Comparison of ENCODE assay signal across 8 cellular contexts in the genomic region with DNA sequence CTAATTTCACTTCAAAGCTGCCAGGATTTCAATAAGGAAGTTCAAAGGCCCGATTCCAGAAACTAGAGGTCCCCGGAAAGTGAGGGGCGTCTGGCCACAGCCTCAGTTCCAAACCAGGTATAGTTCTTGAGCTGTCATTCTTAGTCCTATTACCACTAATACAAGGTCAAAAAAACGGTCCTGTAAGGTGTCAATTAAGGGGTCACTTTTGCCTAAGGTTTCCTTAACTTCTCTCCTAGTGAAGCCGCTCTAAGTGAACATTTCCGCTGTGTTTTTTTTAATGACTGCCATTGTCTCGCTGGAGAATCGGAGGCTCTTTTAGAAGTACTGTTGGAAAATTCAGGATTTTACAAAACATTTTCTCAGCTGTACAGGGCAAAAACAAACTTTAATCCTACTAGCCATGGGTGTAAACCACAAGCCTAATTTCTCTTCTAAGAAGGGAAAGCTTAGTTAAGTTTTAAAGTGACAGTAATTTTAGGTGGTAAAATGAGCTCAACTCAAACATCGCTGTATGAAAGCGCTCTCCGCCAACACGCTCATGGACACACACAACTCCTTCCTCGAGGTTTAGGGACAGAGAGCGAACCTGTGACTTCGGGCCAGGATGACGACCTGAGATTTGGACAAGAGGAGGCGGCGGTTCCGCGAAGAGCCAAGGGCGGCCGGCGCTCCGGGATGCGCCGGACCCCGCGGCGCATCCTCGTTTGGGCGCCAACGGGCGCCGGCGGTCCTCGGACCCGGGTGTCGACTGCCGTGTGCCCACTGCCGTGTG.
DNase-seq lines count a peak whose midpoint lies in the region; ATAC-seq and TF ChIP-seq lines count a peak whose summit lies in the region.

No MANE protein-coding gene starts in this region.

- no peaks in the 10 kb centered on the region for H3K9me3 ChIP-seq in neuronal stem cell (replicated peaks in 1 of 2; ENCODE audit: control insufficient read depth in 2 of 2, insufficient read depth in 1 of 2, low read depth in 1 of 2, low read length in 2 of 2)

- no peak overlapping the region for H2BK120ac ChIP-seq in neuronal stem cell (ENCODE audit: low read depth, low read length)

- H3K23ac ChIP-seq in neuronal stem cell (ENCODE audit: low read depth, low read length, poor library complexity) = peak overlapping the region; percentile 80

- H3K9ac ChIP-seq in neuronal stem cell (ENCODE audit: low read depth, low read length, poor library complexity) = no peak overlapping the region

- no peak overlapping the region for H4K8ac ChIP-seq in neuronal stem cell (ENCODE audit: low read depth, low read length)

- H3K36me3 ChIP-seq in neuronal stem cell (replicated peaks in 1 of 2; ENCODE audit: control insufficient read depth in 2 of 2, insufficient read depth in 2 of 2, low read length in 2 of 2) = no peaks in the 10 kb centered on the region

- whole genome bisulfite sequencing in neuronal stem cell (ENCODE audit: extremely low coverage in 2 of 2, insufficient read length in 2 of 2, insufficient replicate concordance in 1 of 2), 2 donors = no CpG with 5 or more reads among the region's 40 CpGs

- peak; percentile 24 for ATAC-seq in GM21737 (IDR thresholded peaks at IDR 0.05; ENCODE audit: unreplicated experiment)
- no peak for ATAC-seq in HG02938 (IDR thresholded peaks at IDR 0.05; ENCODE audit: unreplicated experiment)
- ATAC-seq in GM18868 (IDR thresholded peaks at IDR 0.05; ENCODE audit: unreplicated experiment) = no peak

- no peak overlapping the region for H2BK12ac ChIP-seq in neuronal stem cell (ENCODE audit: low read length)

- H3K4me3 ChIP-seq in neuronal stem cell (ENCODE audit: low read length in 2 of 2) = peak overlapping the region; percentile 46 to 81

- no peak overlapping the region for H3K4ac ChIP-seq in neuronal stem cell (ENCODE audit: low read length)

- no peak overlapping the region for H4K91ac ChIP-seq in neuronal stem cell (ENCODE audit: low read depth, low read length, poor library complexity)

- H3K27ac ChIP-seq in RWPE1 = peak overlapping the region; percentile 97
- peak overlapping the region; percentile 96 for H3K27ac ChIP-seq in epithelial cell of prostate
- no peak overlapping the region for H3K27ac ChIP-seq in neuronal stem cell (replicated peaks; ENCODE audit: low read length)

- peak overlapping the region; percentile 93 for H3K4me2 ChIP-seq in neuronal stem cell (ENCODE audit: insufficient read depth, low read length, poor library complexity, severe bottlenecking)

- H3K4me1 ChIP-seq in neuronal stem cell (ENCODE audit: control insufficient read depth in 2 of 2, insufficient read depth in 1 of 2, low read depth in 1 of 2, low read length in 2 of 2) = peaks cover 0 to 2% of the 10 kb centered on the region in 2 donors

- peak overlapping the region; percentile 95 for H2AFZ ChIP-seq in neuronal stem cell (ENCODE audit: low read length)

- no peak overlapping the region for H2BK5ac ChIP-seq in neuronal stem cell (ENCODE audit: low read length)

- DNase-seq in D341Med (ENCODE audit: low spot score) (peak; percentile 46), RWPE1 (ENCODE audit: low spot score) (no peak), epithelial cell of prostate (ENCODE audit: low read depth, low spot score) (no peak), neuronal stem cell (ENCODE audit: low spot score) (peak; percentile 9), epidermal melanocyte (ENCODE audit: insufficient read length, low spot score) (no peak)

- no peak overlapping the region for H2AK5ac ChIP-seq in neuronal stem cell (ENCODE audit: low read depth, low read length)

- no peaks in the 10 kb centered on the region for H3K79me1 ChIP-seq in neuronal stem cell (ENCODE audit: low read depth, low read length)

- peak overlapping the region; percentile 92 for H3K18ac ChIP-seq in neuronal stem cell (ENCODE audit: low read length)

- CTCF ChIA-PET in RWPE1 (lab: Yijun Ruan, JAX) = interaction anchor here (0.8 to 1.3 kb wide), 5 partner anchors 12 to 232 kb away, joined by 3 read pairs; no protein-coding TSS in a partner anchor

- peaks cover 5 to 59% (median 23%) of the 10 kb centered on the region in 3 experiments for H3K27me3 ChIP-seq in neuronal stem cell (ENCODE audit: control insufficient read depth in 3 of 3, insufficient read depth in 3 of 3, low read depth in 1 of 3, low read length in 3 of 3)

- H3K14ac ChIP-seq in neuronal stem cell (ENCODE audit: low read length) = no peak overlapping the region

- TF ChIP-seq CTCF in RWPE1 (conservative IDR thresholded peaks at IDR 0.05; ENCODE audit: low read depth) = no peak

- POLR2A ChIA-PET in RWPE1 (lab: Yijun Ruan, JAX; ENCODE audit: low non-redundant PET) = interaction anchor here (1.0 to 2.0 kb wide), 3 partner anchors 33 to 124 kb away, joined by 3 to 15 read pairs (median 3); no protein-coding TSS in a partner anchor

- peak overlapping the region; percentile 75 for H2BK15ac ChIP-seq in neuronal stem cell (ENCODE audit: low read length)

Comparison
In these comparisons a context has a peak if more than half of its experiments do, and no peak if none do; other contexts are left out.
1. DNase-seq: peak in D341Med (single experiment) and neuronal stem cell (single experiment); none in RWPE1 (single experiment), epithelial cell of prostate (single experiment) and epidermal melanocyte (single experiment).